Comparison of ENCODE assay signal across 16 cellular contexts in the genomic region with DNA sequence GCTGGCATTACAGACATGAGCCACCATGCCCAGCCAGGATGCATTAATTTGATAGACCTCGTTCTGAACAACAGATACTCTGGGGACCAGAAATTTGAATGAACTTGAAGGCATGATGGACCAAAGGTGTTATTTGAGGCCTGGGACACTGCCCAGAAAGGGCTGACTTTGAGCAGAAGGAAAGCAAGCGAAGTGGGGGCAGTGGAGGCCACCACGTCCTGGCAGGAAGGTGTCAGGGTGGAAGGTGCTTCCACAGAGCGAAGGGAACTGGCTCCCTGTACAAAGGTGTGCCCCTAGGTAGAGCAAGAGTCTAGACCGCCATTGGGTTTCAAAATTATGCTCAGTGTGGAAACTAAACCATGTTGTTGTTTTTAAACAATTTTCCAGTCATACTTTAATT. TPM values are rescaled to one million over a fixed set of nuclear protein-coding genes. Genes with fewer than 3 reads are reported as not detected.
A peak's percentile ranks its signal among the peaks of the same experiment; 100 is the strongest.
DNase-seq lines count a peak whose midpoint lies in the region; ATAC-seq, FAIRE-seq and TF ChIP-seq lines count a peak whose summit lies in the region.
"Had no signal": no experiment of that assay in that cellular context is flagged by ENCODE, and none has a peak within 500 bp of the region (broad histone marks: within the 10 kb centered on the region; RNA-seq: fewer than 3 reads in every experiment).

No MANE protein-coding gene starts in this region.

- no peak for TF ChIP-seq CTCF in left ventricle myocardium inferior (IDR thresholded peaks at IDR 0.05; ENCODE audit: borderline replicate concordance)
- no peak for TF ChIP-seq CTCF in GM23338 (conservative IDR thresholded peaks at IDR 0.05; ENCODE audit: low read depth in 2 of 2)
- no peak for TF ChIP-seq CTCF in H1 (IDR thresholded peaks at IDR 0.05; ENCODE audit: control extremely low read depth in 1 of 3, insufficient read depth in 1 of 3, low read depth in 1 of 3, low read length in 3 of 3)
- no peak for TF ChIP-seq CTCF in tibial artery (IDR thresholded peaks at IDR 0.05)

- TF ChIP-seq POLR2A in H1 (IDR thresholded peaks at IDR 0.05; ENCODE audit: control extremely low read depth in 1 of 2, low read depth in 2 of 2, low read length in 2 of 2), result no peak

- H3K36me3 ChIP-seq in left ventricle myocardium inferior (peaks cover 1% of the 10 kb centered on the region), GM23338 (ENCODE audit: insufficient read depth) (no peaks in the 10 kb centered on the region), H1 (ENCODE audit: control insufficient read depth in 2 of 4, insufficient read depth in 4 of 4, low read length in 3 of 4) (no peaks in the 10 kb centered on the region), tibial artery (no peaks in the 10 kb centered on the region)
- H3K36me3 ChIP-seq: BE2C had no signal

- H4K5ac ChIP-seq in H1 (ENCODE audit: insufficient read length, low read depth, low read length), result no peak overlapping the region

- no peak overlapping the region; the same call in 1 of the 2 replicates for H3K18ac ChIP-seq in H1 (ENCODE audit: extremely low read depth, low read length)

- no peaks in the 10 kb centered on the region for H3K23me2 ChIP-seq in H1 (ENCODE audit: low read depth, low read length)

- no peak overlapping the region for H3K4me3 ChIP-seq in left ventricle myocardium inferior
- no peak overlapping the region for H3K4me3 ChIP-seq in GM23338
- no peak overlapping the region for H3K4me3 ChIP-seq in H1 (ENCODE audit: extremely low read depth in 1 of 4, insufficient read depth in 2 of 4, low read depth in 3 of 4, low read length in 4 of 4)
- no peak overlapping the region for H3K4me3 ChIP-seq in tibial artery

- no peak for FAIRE-seq in H1 (lab: Jason Lieb, UNC)
- FAIRE-seq: A204.1, GM18507 had no signal

- H2AFZ ChIP-seq in GM23338 (no peak overlapping the region), H1 (ENCODE audit: low read length) (no peak overlapping the region)

- H3K79me2 ChIP-seq in GM23338 (replicated peaks; ENCODE audit: insufficient read depth) (peaks cover 30% of the 10 kb centered on the region), H1 (ENCODE audit: control insufficient read depth in 1 of 2, insufficient read depth in 2 of 2, low read length in 2 of 2) (peaks cover 0 to 17% of the 10 kb centered on the region in 2 experiments; a peak in 2 of 4 replicates)

- H3K27me3 ChIP-seq in left ventricle myocardium inferior (ENCODE audit: low read depth), result no peaks in the 10 kb centered on the region
- H3K27me3 ChIP-seq in GM23338 (ENCODE audit: insufficient read depth), result no peaks in the 10 kb centered on the region
- H3K27me3 ChIP-seq in H1 (replicated peaks in 1 of 4; ENCODE audit: control insufficient read depth in 3 of 4, extremely low read depth in 1 of 4, insufficient read depth in 3 of 4, low read length in 3 of 4), result no peaks in the 10 kb centered on the region
- no peaks in the 10 kb centered on the region for H3K27me3 ChIP-seq in tibial artery
- H3K27me3 ChIP-seq: BE2C had no signal

- H3K4me1 ChIP-seq in left ventricle myocardium inferior (peaks cover 14% of the 10 kb centered on the region), GM23338 (ENCODE audit: insufficient read depth) (0 out of 2 replicates have a peak, but pooled peaks cover 3% of the 10 kb centered on the region), H1 (replicated peaks in 1 of 4; ENCODE audit: control insufficient read depth in 3 of 4, insufficient read depth in 4 of 4, low read length in 3 of 4) (no peaks in the 10 kb centered on the region), tibial artery (no peaks in the 10 kb centered on the region)
- H3K4me1 ChIP-seq: BE2C had no signal

- H3K56ac ChIP-seq in H1 (replicated peaks; ENCODE audit: insufficient read length, low read depth, low read length), result no peak overlapping the region

- no peak overlapping the region for H4K8ac ChIP-seq in H1 (ENCODE audit: extremely low read depth, insufficient read depth, low read length)

- H3K4me1 Mint-ChIP-seq in GM23338, result peaks cover 15% of the 10 kb centered on the region; the same call in 2 of the 3 replicates

- no peak overlapping the region for H3K4ac ChIP-seq in H1 (replicated peaks; ENCODE audit: insufficient read length, low read depth, low read length)

- peaks cover 2% of the 10 kb centered on the region; the same call in 1 of the 2 replicates for H3K79me1 ChIP-seq in H1 (ENCODE audit: low read depth, low read length)

- no peaks in the 10 kb centered on the region for H3K9me2 ChIP-seq in GM23338 (ENCODE audit: insufficient read depth)

- no peak for TF ChIP-seq RAD21 in H1 (IDR thresholded peaks at IDR 0.05 in 1 of 2, conservative IDR thresholded peaks at IDR 0.05 in 1 of 2; ENCODE audit: low read depth in 2 of 2, low read length in 2 of 2)

- DNase-seq in left ventricle myocardium superior, result no peak
- DNase-seq in left ventricle myocardium inferior, result no peak
- no peak for DNase-seq in GM23338 (ENCODE audit: low spot score)
- DNase-seq in H1 (ENCODE audit: low read depth in 1 of 2, low spot score in 2 of 2), result no peak
- DNase-seq in tibial artery, result no peak
- no peak for DNase-seq in A172 (ENCODE audit: low spot score)
- DNase-seq: BE2C; CD8-positive, alpha-beta T cell; COR-L47; DMS53; GF-D8; H7 had no signal

- H3K4me3 Mint-ChIP-seq in GM23338, result no peak overlapping the region
- H3K4me3 Mint-ChIP-seq: CD8-positive, alpha-beta T cell had no signal

- H2BK12ac ChIP-seq in H1 (ENCODE audit: low read depth, low read length), result no peak overlapping the region

- H2BK120ac ChIP-seq in H1 (replicated peaks; ENCODE audit: low read depth, low read length), result no peak overlapping the region

- H2BK15ac ChIP-seq in H1 (ENCODE audit: low read length), result 0 out of 2 replicates have a peak overlapping the region, but pooled peaks have one; percentile 81

- 0 out of 2 replicates have a peak overlapping the region, but pooled peaks have one; percentile 47 for H3K27ac Mint-ChIP-seq in GM23338
- H3K27ac Mint-ChIP-seq: CD8-positive, alpha-beta T cell had no signal

- H4K91ac ChIP-seq in H1 (replicated peaks; ENCODE audit: insufficient read length, low read length), result no peak overlapping the region

- no peak overlapping the region for H3K4me2 ChIP-seq in GM23338
- H3K4me2 ChIP-seq in H1 (ENCODE audit: insufficient read depth in 1 of 2, low read depth in 2 of 2, low read length in 2 of 2), result no peak overlapping the region

- no peaks in the 10 kb centered on the region; the same call in 1 of the 2 replicates for H4K20me1 ChIP-seq in GM23338 (replicated peaks; ENCODE audit: insufficient read depth)
- H4K20me1 ChIP-seq in H1 (replicated peaks in 1 of 2; ENCODE audit: control insufficient read depth in 1 of 2, insufficient read depth in 2 of 2, low read length in 2 of 2), result no peaks in the 10 kb centered on the region

- ATAC-seq in left ventricle myocardium superior, result peak; percentile 29
- ATAC-seq in GM23338, result no peak
- ATAC-seq in HG02852 (IDR thresholded peaks at IDR 0.05; ENCODE audit: unreplicated experiment), result no peak
- ATAC-seq: CD8-positive, alpha-beta T cell had no signal

- no peaks in the 10 kb centered on the region for H3K36me3 Mint-ChIP-seq in GM23338 (ENCODE audit: low read depth)

- H3K9me3 ChIP-seq in left ventricle myocardium inferior (replicated peaks), result no peaks in the 10 kb centered on the region
- H3K9me3 ChIP-seq in H1 (ENCODE audit: insufficient read depth in 2 of 2, low read depth in 1 of 2, low read length in 1 of 2), result no peaks in the 10 kb centered on the region
- no peaks in the 10 kb centered on the region for H3K9me3 ChIP-seq in tibial artery
- H3K9me3 ChIP-seq: BE2C had no signal

- H3K9ac ChIP-seq in H1 (replicated peaks in 1 of 4; ENCODE audit: extremely low read depth in 1 of 4, low read depth in 3 of 4, low read length in 3 of 4), result no peak overlapping the region

- no peak overlapping the region for H2BK5ac ChIP-seq in H1 (ENCODE audit: low read depth, low read length)

- no peak overlapping the region for H3K23ac ChIP-seq in H1 (ENCODE audit: insufficient read length)

- no peak for TF ChIP-seq EP300 in H1 (IDR thresholded peaks at IDR 0.05; ENCODE audit: borderline replicate concordance in 1 of 2, low read depth in 2 of 2, low read length in 2 of 2)

- H2AK5ac ChIP-seq in H1 (ENCODE audit: low read depth, low read length), result no peak overlapping the region

- H3K9me3 Mint-ChIP-seq in GM23338, result no peaks in the 10 kb centered on the region
- H3K9me3 Mint-ChIP-seq: CD8-positive, alpha-beta T cell had no signal

- POLR2A ChIA-PET in H1 (lab: Charles Lee; ENCODE audit: partially characterized antibody), result no interaction called here

- no peaks in the 10 kb centered on the region for H3F3A ChIP-seq in GM23338 (replicated peaks; ENCODE audit: low read depth)

- no peak overlapping the region for H2BK20ac ChIP-seq in H1 (ENCODE audit: low read length)

- no peak overlapping the region for H3K14ac ChIP-seq in H1 (ENCODE audit: insufficient read length)

- intact Hi-C loops in left ventricle myocardium superior (cut with micrococcal nuclease) (no loop called here), left ventricle myocardium inferior (cut with micrococcal nuclease) (no loop called here), tibial artery (cut with DNase I; ENCODE audit: low total_unique reads) (no loop called here)

- H3K27me3 Mint-ChIP-seq in GM23338 (ENCODE audit: insufficient read depth, low read depth, poor library complexity), result peaks cover 1% of the 10 kb centered on the region

- CTCF ChIA-PET in H1 (lab: Charles Lee; ENCODE audit: partially characterized antibody), result interaction anchor here (1.0 to 1.4 kb wide), 3 partner anchors 28 to 40 kb away, joined by 3 to 6 read pairs (median 3); no protein-coding TSS in a partner anchor

- WGBS in H1 (ENCODE audit: extremely low coverage in 1 of 2, insufficient coverage in 1 of 2, insufficient read length in 1 of 2, insufficient replicate concordance in 2 of 2, low coverage in 1 of 2, low lambda C conversion rate in 2 of 2, missing lambda C conversion rate in 1 of 2), 2 experiments, result 93% methylated on average over 5 of the region's 5 CpGs; no CpG with 5 or more reads in 1 of the 2 experiments

- H3K27ac ChIP-seq in left ventricle myocardium inferior (replicated peaks) (no peak overlapping the region), GM23338 (ENCODE audit: low read depth) (no peak overlapping the region), H1 (ENCODE audit: low read depth, low read length) (no peak overlapping the region), tibial artery (no peak overlapping the region)
- H3K27ac ChIP-seq: C4-2B had no signal

RNA-seq across cellular contexts. Expression of gene ZNF236, which starts 23.9 kb away (rescaled TPM):
- 13.4 TPM for total RNA-seq in left ventricle myocardium superior
- total RNA-seq in left ventricle myocardium inferior, result 10.6 TPM
- total RNA-seq in GM23338 (2014; rRNA removed; shearing (Covaris generic)), result 10.1 and 16.3 TPM in 2 replicates
- 6.4 and 8.9 TPM in 2 replicates for polyA plus RNA-seq in GM23338 (2016; fragmentation: Nextera tagmentation; extraction: Ambion mirVana)
- 14.2 and 14.5 TPM in 2 replicates for total RNA-seq in H1 (2021; fragmentation: NEBNext Ultra II Directional; extraction: Animal tissue kit (Norgen Biotek cat#: 25700))
- polyA plus RNA-seq in H1 (2011; rRNA removed), result 6.7 and 8.3 TPM in 2 replicates
- polyA plus RNA-seq in H1 (2011; cell fraction: cytosol; rRNA removed), result 7.4 TPM
- 34.9 TPM for polyA plus RNA-seq in H1 (2011; cell fraction: nucleus; rRNA removed)
- polyA plus RNA-seq in H1 (2012, experiment 1 of 2), result 4.6 to 5.7 TPM (median 5.3 TPM) in 4 replicates
- polyA plus RNA-seq in H1 (2012, experiment 2 of 2), result 0.30 TPM
- 7.3 TPM for polyA plus RNA-seq in H1 (2013, experiment 1 of 2)
- 7.3 TPM for polyA plus RNA-seq in H1 (2013, experiment 2 of 2)
- 27.2 and 45.7 TPM in 2 replicates for polyA minus RNA-seq in H1 (2011; rRNA and poly(A)+ RNA removed)
- 10.1 TPM for polyA minus RNA-seq in H1 (2011; cell fraction: cytosol; rRNA and poly(A)+ RNA removed)
- 81.8 TPM for polyA minus RNA-seq in H1 (2011; cell fraction: nucleus; rRNA and poly(A)+ RNA removed)
- total RNA-seq in A172 (2014; rRNA removed; shearing (Covaris generic)), result 2.3 and 15.1 TPM in 2 replicates
